In the genomic region with DNA sequence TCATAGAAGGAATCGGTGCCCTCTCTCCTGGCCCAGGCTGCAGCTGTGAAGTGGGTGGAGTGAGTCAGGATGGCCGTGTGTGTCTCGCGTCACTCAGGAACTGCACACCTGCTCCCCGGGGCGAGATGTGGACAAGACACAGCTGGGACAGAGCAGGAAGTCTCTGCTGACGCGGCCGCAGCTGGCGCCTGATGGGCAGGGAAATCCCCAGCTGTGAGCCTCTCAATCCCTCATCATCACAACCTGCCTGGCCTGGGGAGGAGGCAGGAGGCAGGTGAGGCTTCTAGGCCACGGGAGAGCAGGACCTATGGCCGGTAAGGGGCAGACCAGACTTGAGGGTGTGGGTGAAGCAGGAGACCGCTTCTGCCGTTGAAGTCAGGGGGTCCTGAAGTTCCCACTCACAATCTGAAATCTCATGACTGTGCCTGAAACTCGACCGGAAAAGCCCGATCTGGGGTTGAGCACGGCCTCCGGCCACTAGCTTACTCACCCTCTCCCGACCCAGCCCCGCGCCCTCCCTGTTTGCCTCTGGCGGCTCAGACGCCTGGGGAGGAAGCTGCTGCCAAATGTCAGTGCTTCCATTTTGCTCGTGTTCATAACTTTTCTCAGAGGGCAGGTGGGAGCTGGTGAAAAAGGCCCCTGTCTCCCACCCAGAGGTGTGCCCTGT, we compare ENCODE assay signal across 1 cellular context.
A peak's percentile ranks its signal among the peaks of the same experiment; 100 is the strongest.
TF ChIP-seq lines count a peak whose summit lies in the region.

No MANE protein-coding gene starts in this region.

TF ChIP-seq in GM12878, 131 proteins besides CTCF, POLR2A, EP300 and RAD21 (continued from another document and continues in another):
- TF ChIP-seq, protein P1, sequence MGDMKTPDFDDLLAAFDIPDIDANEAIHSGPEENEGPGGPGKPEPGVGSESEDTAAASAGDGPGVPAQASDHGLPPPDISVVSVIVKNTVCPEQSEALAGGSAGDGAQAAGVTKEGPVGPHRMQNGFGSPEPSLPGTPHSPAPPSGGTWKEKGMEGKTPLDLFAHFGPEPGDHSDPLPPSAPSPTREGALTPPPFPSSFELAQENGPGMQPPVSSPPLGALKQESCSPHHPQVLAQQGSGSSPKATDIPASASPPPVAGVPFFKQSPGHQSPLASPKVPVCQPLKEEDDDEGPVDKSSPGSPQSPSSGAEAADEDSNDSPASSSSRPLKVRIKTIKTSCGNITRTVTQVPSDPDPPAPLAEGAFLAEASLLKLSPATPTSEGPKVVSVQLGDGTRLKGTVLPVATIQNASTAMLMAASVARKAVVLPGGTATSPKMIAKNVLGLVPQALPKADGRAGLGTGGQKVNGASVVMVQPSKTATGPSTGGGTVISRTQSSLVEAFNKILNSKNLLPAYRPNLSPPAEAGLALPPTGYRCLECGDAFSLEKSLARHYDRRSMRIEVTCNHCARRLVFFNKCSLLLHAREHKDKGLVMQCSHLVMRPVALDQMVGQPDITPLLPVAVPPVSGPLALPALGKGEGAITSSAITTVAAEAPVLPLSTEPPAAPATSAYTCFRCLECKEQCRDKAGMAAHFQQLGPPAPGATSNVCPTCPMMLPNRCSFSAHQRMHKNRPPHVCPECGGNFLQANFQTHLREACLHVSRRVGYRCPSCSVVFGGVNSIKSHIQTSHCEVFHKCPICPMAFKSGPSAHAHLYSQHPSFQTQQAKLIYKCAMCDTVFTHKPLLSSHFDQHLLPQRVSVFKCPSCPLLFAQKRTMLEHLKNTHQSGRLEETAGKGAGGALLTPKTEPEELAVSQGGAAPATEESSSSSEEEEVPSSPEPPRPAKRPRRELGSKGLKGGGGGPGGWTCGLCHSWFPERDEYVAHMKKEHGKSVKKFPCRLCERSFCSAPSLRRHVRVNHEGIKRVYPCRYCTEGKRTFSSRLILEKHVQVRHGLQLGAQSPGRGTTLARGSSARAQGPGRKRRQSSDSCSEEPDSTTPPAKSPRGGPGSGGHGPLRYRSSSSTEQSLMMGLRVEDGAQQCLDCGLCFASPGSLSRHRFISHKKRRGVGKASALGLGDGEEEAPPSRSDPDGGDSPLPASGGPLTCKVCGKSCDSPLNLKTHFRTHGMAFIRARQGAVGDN (IDR thresholded peaks at IDR 0.05): peak; percentile 90
- TF ChIP-seq MEF2A (IDR thresholded peaks at IDR 0.05; ENCODE audit: insufficient read depth, low read depth, low read length) (peak; percentile 43; the same call in 1 of the 2 replicates), TAF1 (IDR thresholded peaks at IDR 0.05; ENCODE audit: borderline replicate concordance, low read depth, low read length) (peak; percentile 59; the same call in 1 of the 2 replicates), SIN3A (IDR thresholded peaks at IDR 0.05; ENCODE audit: low read depth, low read length) (peak; percentile 82), NRF1 (conservative IDR thresholded peaks at IDR 0.05; ENCODE audit: low read depth, low read length) (no peak), STAT1 (conservative IDR thresholded peaks at IDR 0.05) (no peak), NFIC (IDR thresholded peaks at IDR 0.05; ENCODE audit: low read depth, low read length) (peak; percentile 58; the same call in 1 of the 2 replicates), ATF7 (IDR thresholded peaks at IDR 0.05; ENCODE audit: low read depth) (peak; percentile 67), IKZF1 (conservative IDR thresholded peaks at IDR 0.05) (peak; percentile 76), IRF3 (IDR thresholded peaks at IDR 0.05) (no peak), ZNF217 (IDR thresholded peaks at IDR 0.05) (no peak), DPF2 (IDR thresholded peaks at IDR 0.05) (peak; percentile 87), RELA (IDR thresholded peaks at IDR 0.05; ENCODE audit: borderline replicate concordance, partially characterized antibody) (peak; percentile 93), SUZ12 (IDR thresholded peaks at IDR 0.05; ENCODE audit: unreplicated experiment) (no peak), SMAD1 (IDR thresholded peaks at IDR 0.05; ENCODE audit: low read depth, partially characterized antibody) (no peak), MYB (IDR thresholded peaks at IDR 0.05; ENCODE audit: borderline replicate concordance, low read depth, low read length) (0 out of 2 replicates have a peak, but pooled peaks have one; percentile 49), RUNX3 (IDR thresholded peaks at IDR 0.05; ENCODE audit: low read length) (peak; percentile 71), CBX5 (IDR thresholded peaks at IDR 0.05; ENCODE audit: low read depth) (no peak), SPI1 (IDR thresholded peaks at IDR 0.05; ENCODE audit: borderline replicate concordance, insufficient read depth, low read depth, low read length) (0 out of 2 replicates have a peak, but pooled peaks have one; percentile 40), NR2C2 (IDR thresholded peaks at IDR 0.05; ENCODE audit: borderline replicate concordance, control insufficient read depth, insufficient read length, low read depth) (no peak), ZSCAN29 (IDR thresholded peaks at IDR 0.05) (no peak), POU2F2 (IDR thresholded peaks at IDR 0.05; ENCODE audit: borderline replicate concordance, low read depth, low read length) (peak; percentile 83; the same call in 2 of the 3 replicates), CREM (IDR thresholded peaks at IDR 0.05; ENCODE audit: low read depth) (peak; percentile 97), CHD1 (IDR thresholded peaks at IDR 0.05; ENCODE audit: low read depth, low read length) (no peak), SUPT20H (IDR thresholded peaks at IDR 0.05; ENCODE audit: borderline replicate concordance, control insufficient read depth, low read depth, low read length) (no peak), BHLHE40 (IDR thresholded peaks at IDR 0.05; ENCODE audit: borderline replicate concordance in 1 of 2, low read depth in 2 of 2, low read length in 1 of 2) (peak; percentile 78 to 87; a peak in 3 of 4 replicates), ZNF274 (IDR thresholded peaks at IDR 0.05; ENCODE audit: insufficient read depth, insufficient read length) (no peak), ZBTB40 (IDR thresholded peaks at IDR 0.05; ENCODE audit: borderline replicate concordance) (no peak; the same call in 1 of the 2 replicates), HCFC1 (IDR thresholded peaks at IDR 0.05; ENCODE audit: low read length) (no peak; the same call in 1 of the 2 replicates)
- TF ChIP-seq, protein P2, sequence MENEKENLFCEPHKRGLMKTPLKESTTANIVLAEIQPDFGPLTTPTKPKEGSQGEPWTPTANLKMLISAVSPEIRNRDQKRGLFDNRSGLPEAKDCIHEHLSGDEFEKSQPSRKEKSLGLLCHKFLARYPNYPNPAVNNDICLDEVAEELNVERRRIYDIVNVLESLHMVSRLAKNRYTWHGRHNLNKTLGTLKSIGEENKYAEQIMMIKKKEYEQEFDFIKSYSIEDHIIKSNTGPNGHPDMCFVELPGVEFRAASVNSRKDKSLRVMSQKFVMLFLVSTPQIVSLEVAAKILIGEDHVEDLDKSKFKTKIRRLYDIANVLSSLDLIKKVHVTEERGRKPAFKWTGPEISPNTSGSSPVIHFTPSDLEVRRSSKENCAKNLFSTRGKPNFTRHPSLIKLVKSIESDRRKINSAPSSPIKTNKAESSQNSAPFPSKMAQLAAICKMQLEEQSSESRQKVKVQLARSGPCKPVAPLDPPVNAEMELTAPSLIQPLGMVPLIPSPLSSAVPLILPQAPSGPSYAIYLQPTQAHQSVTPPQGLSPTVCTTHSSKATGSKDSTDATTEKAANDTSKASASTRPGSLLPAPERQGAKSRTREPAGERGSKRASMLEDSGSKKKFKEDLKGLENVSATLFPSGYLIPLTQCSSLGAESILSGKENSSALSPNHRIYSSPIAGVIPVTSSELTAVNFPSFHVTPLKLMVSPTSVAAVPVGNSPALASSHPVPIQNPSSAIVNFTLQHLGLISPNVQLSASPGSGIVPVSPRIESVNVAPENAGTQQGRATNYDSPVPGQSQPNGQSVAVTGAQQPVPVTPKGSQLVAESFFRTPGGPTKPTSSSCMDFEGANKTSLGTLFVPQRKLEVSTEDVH (IDR thresholded peaks at IDR 0.05; ENCODE audit: low read depth, partially characterized antibody): no peak
- TF ChIP-seq, protein P3, sequence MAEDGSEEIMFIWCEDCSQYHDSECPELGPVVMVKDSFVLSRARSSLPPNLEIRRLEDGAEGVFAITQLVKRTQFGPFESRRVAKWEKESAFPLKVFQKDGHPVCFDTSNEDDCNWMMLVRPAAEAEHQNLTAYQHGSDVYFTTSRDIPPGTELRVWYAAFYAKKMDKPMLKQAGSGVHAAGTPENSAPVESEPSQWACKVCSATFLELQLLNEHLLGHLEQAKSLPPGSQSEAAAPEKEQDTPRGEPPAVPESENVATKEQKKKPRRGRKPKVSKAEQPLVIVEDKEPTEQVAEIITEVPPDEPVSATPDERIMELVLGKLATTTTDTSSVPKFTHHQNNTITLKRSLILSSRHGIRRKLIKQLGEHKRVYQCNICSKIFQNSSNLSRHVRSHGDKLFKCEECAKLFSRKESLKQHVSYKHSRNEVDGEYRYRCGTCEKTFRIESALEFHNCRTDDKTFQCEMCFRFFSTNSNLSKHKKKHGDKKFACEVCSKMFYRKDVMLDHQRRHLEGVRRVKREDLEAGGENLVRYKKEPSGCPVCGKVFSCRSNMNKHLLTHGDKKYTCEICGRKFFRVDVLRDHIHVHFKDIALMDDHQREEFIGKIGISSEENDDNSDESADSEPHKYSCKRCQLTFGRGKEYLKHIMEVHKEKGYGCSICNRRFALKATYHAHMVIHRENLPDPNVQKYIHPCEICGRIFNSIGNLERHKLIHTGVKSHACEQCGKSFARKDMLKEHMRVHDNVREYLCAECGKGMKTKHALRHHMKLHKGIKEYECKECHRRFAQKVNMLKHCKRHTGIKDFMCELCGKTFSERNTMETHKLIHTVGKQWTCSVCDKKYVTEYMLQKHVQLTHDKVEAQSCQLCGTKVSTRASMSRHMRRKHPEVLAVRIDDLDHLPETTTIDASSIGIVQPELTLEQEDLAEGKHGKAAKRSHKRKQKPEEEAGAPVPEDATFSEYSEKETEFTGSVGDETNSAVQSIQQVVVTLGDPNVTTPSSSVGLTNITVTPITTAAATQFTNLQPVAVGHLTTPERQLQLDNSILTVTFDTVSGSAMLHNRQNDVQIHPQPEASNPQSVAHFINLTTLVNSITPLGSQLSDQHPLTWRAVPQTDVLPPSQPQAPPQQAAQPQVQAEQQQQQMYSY (CRISPR knock-in tag; IDR thresholded peaks at IDR 0.05): no peak
- TF ChIP-seq, protein P4, sequence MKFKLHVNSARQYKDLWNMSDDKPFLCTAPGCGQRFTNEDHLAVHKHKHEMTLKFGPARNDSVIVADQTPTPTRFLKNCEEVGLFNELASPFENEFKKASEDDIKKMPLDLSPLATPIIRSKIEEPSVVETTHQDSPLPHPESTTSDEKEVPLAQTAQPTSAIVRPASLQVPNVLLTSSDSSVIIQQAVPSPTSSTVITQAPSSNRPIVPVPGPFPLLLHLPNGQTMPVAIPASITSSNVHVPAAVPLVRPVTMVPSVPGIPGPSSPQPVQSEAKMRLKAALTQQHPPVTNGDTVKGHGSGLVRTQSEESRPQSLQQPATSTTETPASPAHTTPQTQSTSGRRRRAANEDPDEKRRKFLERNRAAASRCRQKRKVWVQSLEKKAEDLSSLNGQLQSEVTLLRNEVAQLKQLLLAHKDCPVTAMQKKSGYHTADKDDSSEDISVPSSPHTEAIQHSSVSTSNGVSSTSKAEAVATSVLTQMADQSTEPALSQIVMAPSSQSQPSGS (IDR thresholded peaks at IDR 0.05; ENCODE audit: low read length): peak; percentile 72
